In genomic region chrX:29231800-29232199, GRCh38 we compare ENCODE assay signal across 1 cellular context.
TF ChIP-seq lines count a peak whose summit lies in the region.

No MANE protein-coding gene starts in this region.

TF ChIP-seq in IMR-90, 13 proteins besides CTCF, POLR2A, EP300 and RAD21:
- TF ChIP-seq MAFK (IDR thresholded peaks at IDR 0.05; ENCODE audit: low read depth, low read length): no peak
- no peak for TF ChIP-seq BHLHE40 (IDR thresholded peaks at IDR 0.05; ENCODE audit: low read depth, low read length)
- no peak for TF ChIP-seq FOS (IDR thresholded peaks at IDR 0.05; ENCODE audit: low read depth, low read length)
- no peak for TF ChIP-seq NFE2L2 (IDR thresholded peaks at IDR 0.05; ENCODE audit: low read depth, low read length)
- TF ChIP-seq ELK1 (IDR thresholded peaks at IDR 0.05; ENCODE audit: borderline replicate concordance, low read depth, low read length): no peak
- no peak for TF ChIP-seq RFX5 (IDR thresholded peaks at IDR 0.05; ENCODE audit: low read depth, low read length)
TF ChIP-seq in IMR-90: peak in this region for 0.
